Comparison of ENCODE assay signal across 28 cellular contexts in genomic region chr5:118703241-118703640, GRCh38.
"Had no signal": no experiment of that assay in that cellular context is flagged by ENCODE, and none has a peak within 500 bp of the region (broad histone marks: within the 10 kb centered on the region; RNA-seq: fewer than 3 reads in every experiment).

No MANE protein-coding gene starts in this region.

- H3K4me3 ChIP-seq: ovary, psoas muscle, right lobe of liver, sigmoid colon, stomach, thoracic aorta, thyroid gland, tibial nerve, upper lobe of left lung, vagina had no signal

- H3K36me3 Mint-ChIP-seq: stimulated activated effector memory CD8-positive, alpha-beta T cell treated with anti-CD3 and anti-CD28 coated beads, Interleukin-12 subunit alpha, Interleukin-12 subunit beta, amount 100 ng/mL, for 72 hours had no signal

- H3K79me2 ChIP-seq: parathyroid adenoma had no signal

- H3K27me3 Mint-ChIP-seq: natural killer cell treated with Interleukin-12 subunit alpha and Interleukin-12 subunit beta and Interleukin-15 and Interleukin-18, amount 100 ng/mL, for 72 hours; progenitor cell of endocrine pancreas; stimulated activated naive CD8-positive, alpha-beta T cell treated with anti-CD3 and anti-CD28 coated beads, Interleukin-15, Interleukin-2, amounts not matched to agents 100 ng/mL and 50 ng/mL, for 24 hours had no signal

- H3K9ac ChIP-seq: parathyroid adenoma had no signal

- FAIRE-seq: small intestine, urothelium cell line had no signal

- H3K4me1 Mint-ChIP-seq: stimulated activated effector memory CD8-positive, alpha-beta T cell treated with anti-CD3 and anti-CD28 coated beads, Interleukin-12 subunit alpha, Interleukin-12 subunit beta, amount 100 ng/mL, for 72 hours; stimulated activated naive B cell treated with anti-CD40 and anti-IgM and Interleukin-4, amounts not matched to agents 10 μg/mL and 1 μg/mL and 100 μg/mL, for 72 hours had no signal

- H3K36me3 ChIP-seq: ovary, right lobe of liver, sigmoid colon, stomach, thoracic aorta, thyroid gland, tibial nerve, upper lobe of left lung, vagina had no signal

- H3K4me1 ChIP-seq: parathyroid adenoma, psoas muscle, right lobe of liver, sigmoid colon, stomach, thyroid gland, upper lobe of left lung, vagina had no signal

- DNase-seq: nephron progenitor cell; occipital lobe; ovary; psoas muscle; right cardiac atrium; right lobe of liver; sigmoid colon; small intestine; stimulated activated CD4-positive, alpha-beta T cell treated with anti-CD3 and anti-CD28 coated beads, Interleukin-15, amount 100 ng/mL, for 24 hours; stimulated activated CD4-positive, alpha-beta T cell treated with anti-CD3 and anti-CD28 coated beads, Interleukin-2, amount 100 ng/mL, for 24 hours; stimulated activated CD4-positive, alpha-beta T cell treated with anti-CD3 and anti-CD28 coated beads, Interleukin-2, amount 100 ng/mL, for 48 hours; stimulated activated CD4-positive, alpha-beta T cell treated with anti-CD3 and anti-CD28 coated beads, Interleukin-4, amount 100 ng/mL, for 24 hours; stimulated activated naive B cell treated with anti-CD40 and anti-IgM and Interleukin-4, amounts not matched to agents 10 μg/mL and 1 μg/mL and 100 μg/mL, for 72 hours; stimulated activated naive CD4-positive, alpha-beta T cell treated with Interleukin-2 at 50 U/mL for 16 hours; stomach; thyroid gland; trophoblast cell; upper lobe of left lung had no signal

- ATAC-seq: natural killer cell treated with Interleukin-12 subunit alpha and Interleukin-12 subunit beta and Interleukin-15 and Interleukin-18, amount 100 ng/mL, for 72 hours; psoas muscle; right cardiac atrium; right lobe of liver; stimulated activated effector memory CD8-positive, alpha-beta T cell treated with anti-CD3 and anti-CD28 coated beads, Interleukin-12 subunit alpha, Interleukin-12 subunit beta, amount 100 ng/mL, for 72 hours; stimulated activated naive B cell treated with anti-CD40 and anti-IgM and Interleukin-4, amounts not matched to agents 10 μg/mL and 1 μg/mL and 100 μg/mL, for 72 hours had no signal

- H2AFZ ChIP-seq: parathyroid adenoma had no signal

- H3K9me3 ChIP-seq: ovary, psoas muscle, right lobe of liver, thyroid gland had no signal

- H3K4me3 Mint-ChIP-seq: natural killer cell treated with Interleukin-12 subunit alpha and Interleukin-12 subunit beta and Interleukin-15 and Interleukin-18, amount 100 ng/mL, for 72 hours; nephron progenitor cell; neural crest cell; stimulated activated effector memory CD8-positive, alpha-beta T cell treated with anti-CD3 and anti-CD28 coated beads, Interleukin-12 subunit alpha, Interleukin-12 subunit beta, amount 100 ng/mL, for 72 hours; stimulated activated naive B cell treated with anti-CD40 and anti-IgM and Interleukin-4, amounts not matched to agents 10 μg/mL and 1 μg/mL and 100 μg/mL, for 72 hours; stimulated activated naive CD8-positive, alpha-beta T cell treated with anti-CD3 and anti-CD28 coated beads, Interleukin-15, Interleukin-2, amounts not matched to agents 100 ng/mL and 50 ng/mL, for 24 hours had no signal

- H3K27ac ChIP-seq: ovary, parathyroid adenoma, psoas muscle, right lobe of liver, sigmoid colon, stomach, thoracic aorta, thyroid gland, tibial nerve, upper lobe of left lung, vagina had no signal

- H3K27ac Mint-ChIP-seq: natural killer cell treated with Interleukin-12 subunit alpha and Interleukin-12 subunit beta and Interleukin-15 and Interleukin-18, amount 100 ng/mL, for 72 hours; nephron progenitor cell; progenitor cell of endocrine pancreas; stimulated activated effector memory CD8-positive, alpha-beta T cell treated with anti-CD3 and anti-CD28 coated beads, Interleukin-12 subunit alpha, Interleukin-12 subunit beta, amount 100 ng/mL, for 72 hours; stimulated activated naive B cell treated with anti-CD40 and anti-IgM and Interleukin-4, amounts not matched to agents 10 μg/mL and 1 μg/mL and 100 μg/mL, for 72 hours; stimulated activated naive CD8-positive, alpha-beta T cell treated with anti-CD3 and anti-CD28 coated beads, Interleukin-15, Interleukin-2, amounts not matched to agents 100 ng/mL and 50 ng/mL, for 24 hours had no signal

- H3K27me3 ChIP-seq: ovary, right lobe of liver, sigmoid colon, stomach, thyroid gland, tibial nerve, upper lobe of left lung, vagina had no signal
